Comparison of ENCODE assay signal across 8 cellular contexts in genomic region chr12:31324116-31324844, GRCh38. TPM values are rescaled to one million over a fixed set of nuclear protein-coding genes. Genes with fewer than 3 reads are reported as not detected.
DNase-seq lines count a peak whose midpoint lies in the region; ATAC-seq, FAIRE-seq and TF ChIP-seq lines count a peak whose summit lies in the region.

No MANE protein-coding gene starts in this region.

- ATAC-seq in HG02981 (IDR thresholded peaks at IDR 0.05; ENCODE audit: unreplicated experiment): peak; percentile 35

- no peaks in the 10 kb centered on the region for H3K27me3 Mint-ChIP-seq in mesothelial cell of epicardium (ENCODE audit: low read depth)

- H3K4ac ChIP-seq in H1 (replicated peaks; ENCODE audit: insufficient read length, low read depth, low read length): no peak overlapping the region

- no peak overlapping the region for H2AFZ ChIP-seq in H1 (ENCODE audit: low read length)

- peak overlapping the region; percentile 98 for H4K8ac ChIP-seq in H1 (ENCODE audit: extremely low read depth, insufficient read depth, low read length)

- peak overlapping the region; percentile 100 for H3K27ac Mint-ChIP-seq in mesothelial cell of epicardium

- no peak overlapping the region for H2BK120ac ChIP-seq in H1 (replicated peaks; ENCODE audit: low read depth, low read length)

- H3K4me2 ChIP-seq in H1 (ENCODE audit: insufficient read depth in 1 of 2, low read depth in 2 of 2, low read length in 2 of 2): peak overlapping the region; percentile 85 to 91

- no peak overlapping the region for H3K14ac ChIP-seq in H1 (ENCODE audit: insufficient read length)

- no peaks in the 10 kb centered on the region for H3K9me3 Mint-ChIP-seq in mesothelial cell of epicardium

- H3K36me3 Mint-ChIP-seq in mesothelial cell of epicardium: no peaks in the 10 kb centered on the region

- peaks cover 0 to 4% (median 0%) of the 10 kb centered on the region in 4 experiments; a peak in 2 of 8 replicates for H3K36me3 ChIP-seq in H1 (ENCODE audit: control insufficient read depth in 2 of 4, insufficient read depth in 4 of 4, low read length in 3 of 4)

- H4K91ac ChIP-seq in H1 (replicated peaks; ENCODE audit: insufficient read length, low read length): peak overlapping the region; percentile 96

- peak overlapping the region; percentile 99 for H3K4me3 Mint-ChIP-seq in mesothelial cell of epicardium

- no peak overlapping the region for H3K23ac ChIP-seq in H1 (ENCODE audit: insufficient read length)

- peaks cover 45% of the 10 kb centered on the region for H3K4me1 Mint-ChIP-seq in mesothelial cell of epicardium

- TF ChIP-seq RAD21 in H1 (IDR thresholded peaks at IDR 0.05 in 1 of 2, conservative IDR thresholded peaks at IDR 0.05 in 1 of 2; ENCODE audit: low read depth in 2 of 2, low read length in 2 of 2): peak in 1 of 2 experiments; percentile 16; a peak in 1 of 4 replicates

- POLR2A ChIA-PET in H1 (lab: Charles Lee; ENCODE audit: partially characterized antibody): interaction anchor here (0.6 to 6.3 kb wide), 14 partner anchors 9 to 62 kb away, joined by 3 to 85 read pairs (median 10); no protein-coding TSS in a partner anchor

- peak; percentile 86 to 89 for TF ChIP-seq POLR2A in H1 (IDR thresholded peaks at IDR 0.05; ENCODE audit: control extremely low read depth in 1 of 2, low read depth in 2 of 2, low read length in 2 of 2)

- peaks cover 64 to 76% of the 10 kb centered on the region in 2 experiments for H3K79me2 ChIP-seq in H1 (ENCODE audit: control insufficient read depth in 1 of 2, insufficient read depth in 2 of 2, low read length in 2 of 2)

- H3K79me1 ChIP-seq in H1 (ENCODE audit: low read depth, low read length): no peaks in the 10 kb centered on the region

- H3K23me2 ChIP-seq in H1 (ENCODE audit: low read depth, low read length): peaks cover 2% of the 10 kb centered on the region; the same call in 1 of the 2 replicates

- no peak overlapping the region for H2BK15ac ChIP-seq in H1 (ENCODE audit: low read length)

- TF ChIP-seq CTCF in H1 (IDR thresholded peaks at IDR 0.05; ENCODE audit: control extremely low read depth in 1 of 3, insufficient read depth in 1 of 3, low read depth in 1 of 3, low read length in 3 of 3): no peak
- TF ChIP-seq CTCF in mesothelial cell of epicardium (IDR thresholded peaks at IDR 0.05; ENCODE audit: unreplicated experiment): no peak

- H2AK5ac ChIP-seq in H1 (ENCODE audit: low read depth, low read length): no peak overlapping the region

- 0% methylated on average over 58 of the region's 81 CpGs; no CpG with 5 or more reads in 1 of the 2 experiments for WGBS in H1 (ENCODE audit: extremely low coverage in 1 of 2, insufficient coverage in 1 of 2, insufficient read length in 1 of 2, insufficient replicate concordance in 2 of 2, low coverage in 1 of 2, low lambda C conversion rate in 2 of 2, missing lambda C conversion rate in 1 of 2), 2 experiments

- H3K9me3 ChIP-seq in H1 (ENCODE audit: insufficient read depth in 2 of 2, low read depth in 1 of 2, low read length in 1 of 2): no peaks in the 10 kb centered on the region

- peak overlapping the region; percentile 98 for H2BK5ac ChIP-seq in H1 (ENCODE audit: low read depth, low read length)

- no peak for FAIRE-seq in H1 (lab: Jason Lieb, UNC)

- H4K5ac ChIP-seq in H1 (ENCODE audit: insufficient read length, low read depth, low read length): peak overlapping the region; percentile 57

- H3K56ac ChIP-seq in H1 (replicated peaks; ENCODE audit: insufficient read length, low read depth, low read length): peak overlapping the region; percentile 13

- DNase-seq in SIG-M5 treated with dmso at 0.1 percent for 504 hours (lab: John Stamatoyannopoulos, UW; ENCODE audit: unreplicated experiment) (peak; percentile 78), SIG-M5 (lab: John Stamatoyannopoulos, UW) (no peak), NCI-H526 (lab: John Stamatoyannopoulos, UW) (peak; percentile 24 to 78), H1 (ENCODE audit: low read depth in 1 of 2, low spot score in 2 of 2) (peak in 1 of 2 experiments; percentile 70), mesothelial cell of epicardium (ENCODE audit: low spot score in 2 of 2, unreplicated experiment in 2 of 2) (peak; percentile 51 to 77)
- peak; percentile 39 to 51 for DNase-seq in activated CD8-positive, alpha-beta memory T cell treated with anti-CD3 and anti-CD28 coated beads for 4 hours (ENCODE audit: low read depth in 2 of 2)
- DNase-seq in stimulated activated CD8-positive, alpha-beta memory T cell treated with anti-CD3 and anti-CD28 coated beads, Interleukin-15, amount 100 ng/mL, for 48 hours (ENCODE audit: low read depth in 2 of 2): peak; percentile 42 to 59

- peak overlapping the region; percentile 98 to 99 (median 98) for H3K9ac ChIP-seq in H1 (replicated peaks in 1 of 4; ENCODE audit: extremely low read depth in 1 of 4, low read depth in 3 of 4, low read length in 3 of 4)

- peak overlapping the region; percentile 95 to 99 (median 99) for H3K4me3 ChIP-seq in H1 (ENCODE audit: extremely low read depth in 1 of 4, insufficient read depth in 2 of 4, low read depth in 3 of 4, low read length in 4 of 4)

- CTCF ChIA-PET in H1 (lab: Charles Lee; ENCODE audit: partially characterized antibody): no interaction called here

- no peak for TF ChIP-seq EP300 in H1 (IDR thresholded peaks at IDR 0.05; ENCODE audit: borderline replicate concordance in 1 of 2, low read depth in 2 of 2, low read length in 2 of 2)

- peaks cover 24 to 35% of the 10 kb centered on the region in 2 experiments for H4K20me1 ChIP-seq in H1 (replicated peaks in 1 of 2; ENCODE audit: control insufficient read depth in 1 of 2, insufficient read depth in 2 of 2, low read length in 2 of 2)

- H3K27ac ChIP-seq in H1 (ENCODE audit: low read depth, low read length): peak overlapping the region; percentile 94

- H2BK12ac ChIP-seq in H1 (ENCODE audit: low read depth, low read length): no peak overlapping the region; the same call in 1 of the 2 replicates

- H2BK20ac ChIP-seq in H1 (ENCODE audit: low read length): no peak overlapping the region

- H3K4me1 ChIP-seq in H1 (replicated peaks in 1 of 4; ENCODE audit: control insufficient read depth in 3 of 4, insufficient read depth in 4 of 4, low read length in 3 of 4): peaks cover 6 to 20% (median 9%) of the 10 kb centered on the region in 4 experiments; a peak in 6 of 7 replicates

- H3K18ac ChIP-seq in H1 (ENCODE audit: extremely low read depth, low read length): peak overlapping the region; percentile 93

- no peaks in the 10 kb centered on the region for H3K27me3 ChIP-seq in H1 (replicated peaks in 1 of 4; ENCODE audit: control insufficient read depth in 3 of 4, extremely low read depth in 1 of 4, insufficient read depth in 3 of 4, low read length in 3 of 4)

TF ChIP-seq in H1, 55 proteins besides CTCF, POLR2A, EP300 and RAD21 (continues in another document):
- TF ChIP-seq ZNF274 (IDR thresholded peaks at IDR 0.05; ENCODE audit: borderline replicate concordance, extremely low read depth, low read length) (no peak), CHD1 (IDR thresholded peaks at IDR 0.05; ENCODE audit: low read depth, low read length) (no peak; the same call in 1 of the 2 replicates), KDM5A (IDR thresholded peaks at IDR 0.05; ENCODE audit: low read length) (no peak), SIX5 (IDR thresholded peaks at IDR 0.05; ENCODE audit: low read depth, low read length) (no peak), BRCA1 (IDR thresholded peaks at IDR 0.05; ENCODE audit: low read depth, low read length) (no peak), SRF (IDR thresholded peaks at IDR 0.05; ENCODE audit: low read depth, low read length) (0 out of 2 replicates have a peak, but pooled peaks have one; percentile 0), USF2 (IDR thresholded peaks at IDR 0.05; ENCODE audit: low read length) (no peak), MAFK (IDR thresholded peaks at IDR 0.05; ENCODE audit: low read depth, low read length) (no peak), E2F6 (IDR thresholded peaks at IDR 0.05) (peak; percentile 16; the same call in 1 of the 2 replicates), TAF7 (optimal IDR thresholded peaks at IDR 0.05; ENCODE audit: borderline replicate concordance, low read depth, low read length) (peak; percentile 63), POU5F1 (IDR thresholded peaks at IDR 0.05; ENCODE audit: low read depth, low read length) (no peak), SIRT6 (IDR thresholded peaks at IDR 0.05; ENCODE audit: low read length) (no peak), JUND (IDR thresholded peaks at IDR 0.05; ENCODE audit: low read length) (no peak)

RNA-seq across cellular contexts. Expression of gene SINHCAF, which starts 1.7 kb away (rescaled TPM):
- 536 and 576 TPM in 2 replicates for total RNA-seq in H1 (2021; fragmentation: NEBNext Ultra II Directional; extraction: Animal tissue kit (Norgen Biotek cat#: 25700))
- 86.5 and 138 TPM in 2 replicates for polyA plus RNA-seq in H1 (2011; rRNA removed)
- polyA plus RNA-seq in H1 (2011; cell fraction: cytosol; rRNA removed): 177 TPM
- 60.0 TPM for polyA plus RNA-seq in H1 (2011; cell fraction: nucleus; rRNA removed)
- 203 to 395 TPM (median 221 TPM) in 4 replicates for polyA plus RNA-seq in H1 (2012, experiment 1 of 2)
- 62.3 TPM for polyA plus RNA-seq in H1 (2012, experiment 2 of 2)
- polyA plus RNA-seq in H1 (2013, experiment 1 of 2): 326 TPM
- polyA plus RNA-seq in H1 (2013, experiment 2 of 2): 349 TPM
- polyA minus RNA-seq in H1 (2011; rRNA and poly(A)+ RNA removed): 140 and 200 TPM in 2 replicates
- 186 TPM for polyA minus RNA-seq in H1 (2011; cell fraction: cytosol; rRNA and poly(A)+ RNA removed)
- 178 TPM for polyA minus RNA-seq in H1 (2011; cell fraction: nucleus; rRNA and poly(A)+ RNA removed)
- total RNA-seq in mesothelial cell of epicardium: 241 to 262 TPM (median 246 TPM) in 3 replicates
